In the genomic region with DNA sequence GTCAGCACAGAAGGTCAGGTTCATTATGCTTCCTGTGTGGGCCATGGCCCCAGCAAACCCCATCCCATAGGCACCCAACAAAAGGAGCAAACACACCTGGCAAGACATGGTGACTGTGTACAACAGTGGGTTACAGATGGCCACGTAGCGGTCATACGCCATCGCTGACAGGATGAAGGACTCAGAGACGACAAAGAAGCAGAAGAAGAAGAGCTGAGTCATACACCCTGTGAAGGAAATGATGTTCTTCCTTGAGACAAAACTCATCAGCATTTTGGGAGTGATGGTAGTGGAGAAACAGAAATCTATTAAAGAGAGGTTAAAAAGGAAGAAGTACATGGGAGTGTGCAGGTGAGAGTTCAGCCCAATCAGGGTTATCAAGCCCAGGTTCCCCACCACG, we compare ENCODE assay signal across 1 cellular context.
TF ChIP-seq lines count a peak whose summit lies in the region.

No MANE protein-coding gene starts in this region.

TF ChIP-seq in K562, 482 proteins besides CTCF, POLR2A, EP300 and RAD21 (continued from another document):
- TF ChIP-seq, protein P1, sequence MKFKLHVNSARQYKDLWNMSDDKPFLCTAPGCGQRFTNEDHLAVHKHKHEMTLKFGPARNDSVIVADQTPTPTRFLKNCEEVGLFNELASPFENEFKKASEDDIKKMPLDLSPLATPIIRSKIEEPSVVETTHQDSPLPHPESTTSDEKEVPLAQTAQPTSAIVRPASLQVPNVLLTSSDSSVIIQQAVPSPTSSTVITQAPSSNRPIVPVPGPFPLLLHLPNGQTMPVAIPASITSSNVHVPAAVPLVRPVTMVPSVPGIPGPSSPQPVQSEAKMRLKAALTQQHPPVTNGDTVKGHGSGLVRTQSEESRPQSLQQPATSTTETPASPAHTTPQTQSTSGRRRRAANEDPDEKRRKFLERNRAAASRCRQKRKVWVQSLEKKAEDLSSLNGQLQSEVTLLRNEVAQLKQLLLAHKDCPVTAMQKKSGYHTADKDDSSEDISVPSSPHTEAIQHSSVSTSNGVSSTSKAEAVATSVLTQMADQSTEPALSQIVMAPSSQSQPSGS (CRISPR knock-in tag; IDR thresholded peaks at IDR 0.05): no peak
- TF ChIP-seq TSC22D4 (tag; IDR thresholded peaks at IDR 0.05) (no peak), SMAD2 (IDR thresholded peaks at IDR 0.05; ENCODE audit: low read depth, low read length) (no peak), JUND (IDR thresholded peaks at IDR 0.05; ENCODE audit: borderline replicate concordance, low read depth, low read length) (peak; percentile 17; the same call in 1 of the 2 replicates), JUND (tag; IDR thresholded peaks at IDR 0.05; ENCODE audit: borderline replicate concordance, low read depth, low read length) (no peak), RBFOX2 (IDR thresholded peaks at IDR 0.05; ENCODE audit: low read depth, low read length) (no peak), ZNF561 (CRISPR knock-in tag; conservative IDR thresholded peaks at IDR 0.05) (no peak), HNRNPH1 (optimal IDR thresholded peaks at IDR 0.05; ENCODE audit: low read depth, low read length) (no peak), ZNF644 (tag; IDR thresholded peaks at IDR 0.05; ENCODE audit: low read depth) (no peak), ZNF584 (CRISPR knock-in tag; IDR thresholded peaks at IDR 0.05; ENCODE audit: low read depth) (no peak), XRCC4 (IDR thresholded peaks at IDR 0.05; ENCODE audit: extremely low read depth, insufficient read depth, insufficient read length) (no peak), XRCC5 (IDR thresholded peaks at IDR 0.05; ENCODE audit: low read depth, low read length) (no peak), DIDO1 (tag; IDR thresholded peaks at IDR 0.05; ENCODE audit: low read depth) (no peak), MCM7 (IDR thresholded peaks at IDR 0.05) (no peak), ATF1 (CRISPR knock-in tag; IDR thresholded peaks at IDR 0.05) (no peak), ATF1 (tag; IDR thresholded peaks at IDR 0.05) (no peak), KLF13 (tag; IDR thresholded peaks at IDR 0.05; ENCODE audit: borderline replicate concordance, low read depth) (no peak), TCFL5 (CRISPR knock-in tag; conservative IDR thresholded peaks at IDR 0.05) (no peak), OTX1 (CRISPR knock-in tag; IDR thresholded peaks at IDR 0.05) (no peak)
- TF ChIP-seq, protein P2, sequence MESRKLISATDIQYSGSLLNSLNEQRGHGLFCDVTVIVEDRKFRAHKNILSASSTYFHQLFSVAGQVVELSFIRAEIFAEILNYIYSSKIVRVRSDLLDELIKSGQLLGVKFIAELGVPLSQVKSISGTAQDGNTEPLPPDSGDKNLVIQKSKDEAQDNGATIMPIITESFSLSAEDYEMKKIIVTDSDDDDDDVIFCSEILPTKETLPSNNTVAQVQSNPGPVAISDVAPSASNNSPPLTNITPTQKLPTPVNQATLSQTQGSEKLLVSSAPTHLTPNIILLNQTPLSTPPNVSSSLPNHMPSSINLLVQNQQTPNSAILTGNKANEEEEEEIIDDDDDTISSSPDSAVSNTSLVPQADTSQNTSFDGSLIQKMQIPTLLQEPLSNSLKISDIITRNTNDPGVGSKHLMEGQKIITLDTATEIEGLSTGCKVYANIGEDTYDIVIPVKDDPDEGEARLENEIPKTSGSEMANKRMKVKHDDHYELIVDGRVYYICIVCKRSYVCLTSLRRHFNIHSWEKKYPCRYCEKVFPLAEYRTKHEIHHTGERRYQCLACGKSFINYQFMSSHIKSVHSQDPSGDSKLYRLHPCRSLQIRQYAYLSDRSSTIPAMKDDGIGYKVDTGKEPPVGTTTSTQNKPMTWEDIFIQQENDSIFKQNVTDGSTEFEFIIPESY (CRISPR knock-in tag; IDR thresholded peaks at IDR 0.05): no peak
- TF ChIP-seq, protein P3, sequence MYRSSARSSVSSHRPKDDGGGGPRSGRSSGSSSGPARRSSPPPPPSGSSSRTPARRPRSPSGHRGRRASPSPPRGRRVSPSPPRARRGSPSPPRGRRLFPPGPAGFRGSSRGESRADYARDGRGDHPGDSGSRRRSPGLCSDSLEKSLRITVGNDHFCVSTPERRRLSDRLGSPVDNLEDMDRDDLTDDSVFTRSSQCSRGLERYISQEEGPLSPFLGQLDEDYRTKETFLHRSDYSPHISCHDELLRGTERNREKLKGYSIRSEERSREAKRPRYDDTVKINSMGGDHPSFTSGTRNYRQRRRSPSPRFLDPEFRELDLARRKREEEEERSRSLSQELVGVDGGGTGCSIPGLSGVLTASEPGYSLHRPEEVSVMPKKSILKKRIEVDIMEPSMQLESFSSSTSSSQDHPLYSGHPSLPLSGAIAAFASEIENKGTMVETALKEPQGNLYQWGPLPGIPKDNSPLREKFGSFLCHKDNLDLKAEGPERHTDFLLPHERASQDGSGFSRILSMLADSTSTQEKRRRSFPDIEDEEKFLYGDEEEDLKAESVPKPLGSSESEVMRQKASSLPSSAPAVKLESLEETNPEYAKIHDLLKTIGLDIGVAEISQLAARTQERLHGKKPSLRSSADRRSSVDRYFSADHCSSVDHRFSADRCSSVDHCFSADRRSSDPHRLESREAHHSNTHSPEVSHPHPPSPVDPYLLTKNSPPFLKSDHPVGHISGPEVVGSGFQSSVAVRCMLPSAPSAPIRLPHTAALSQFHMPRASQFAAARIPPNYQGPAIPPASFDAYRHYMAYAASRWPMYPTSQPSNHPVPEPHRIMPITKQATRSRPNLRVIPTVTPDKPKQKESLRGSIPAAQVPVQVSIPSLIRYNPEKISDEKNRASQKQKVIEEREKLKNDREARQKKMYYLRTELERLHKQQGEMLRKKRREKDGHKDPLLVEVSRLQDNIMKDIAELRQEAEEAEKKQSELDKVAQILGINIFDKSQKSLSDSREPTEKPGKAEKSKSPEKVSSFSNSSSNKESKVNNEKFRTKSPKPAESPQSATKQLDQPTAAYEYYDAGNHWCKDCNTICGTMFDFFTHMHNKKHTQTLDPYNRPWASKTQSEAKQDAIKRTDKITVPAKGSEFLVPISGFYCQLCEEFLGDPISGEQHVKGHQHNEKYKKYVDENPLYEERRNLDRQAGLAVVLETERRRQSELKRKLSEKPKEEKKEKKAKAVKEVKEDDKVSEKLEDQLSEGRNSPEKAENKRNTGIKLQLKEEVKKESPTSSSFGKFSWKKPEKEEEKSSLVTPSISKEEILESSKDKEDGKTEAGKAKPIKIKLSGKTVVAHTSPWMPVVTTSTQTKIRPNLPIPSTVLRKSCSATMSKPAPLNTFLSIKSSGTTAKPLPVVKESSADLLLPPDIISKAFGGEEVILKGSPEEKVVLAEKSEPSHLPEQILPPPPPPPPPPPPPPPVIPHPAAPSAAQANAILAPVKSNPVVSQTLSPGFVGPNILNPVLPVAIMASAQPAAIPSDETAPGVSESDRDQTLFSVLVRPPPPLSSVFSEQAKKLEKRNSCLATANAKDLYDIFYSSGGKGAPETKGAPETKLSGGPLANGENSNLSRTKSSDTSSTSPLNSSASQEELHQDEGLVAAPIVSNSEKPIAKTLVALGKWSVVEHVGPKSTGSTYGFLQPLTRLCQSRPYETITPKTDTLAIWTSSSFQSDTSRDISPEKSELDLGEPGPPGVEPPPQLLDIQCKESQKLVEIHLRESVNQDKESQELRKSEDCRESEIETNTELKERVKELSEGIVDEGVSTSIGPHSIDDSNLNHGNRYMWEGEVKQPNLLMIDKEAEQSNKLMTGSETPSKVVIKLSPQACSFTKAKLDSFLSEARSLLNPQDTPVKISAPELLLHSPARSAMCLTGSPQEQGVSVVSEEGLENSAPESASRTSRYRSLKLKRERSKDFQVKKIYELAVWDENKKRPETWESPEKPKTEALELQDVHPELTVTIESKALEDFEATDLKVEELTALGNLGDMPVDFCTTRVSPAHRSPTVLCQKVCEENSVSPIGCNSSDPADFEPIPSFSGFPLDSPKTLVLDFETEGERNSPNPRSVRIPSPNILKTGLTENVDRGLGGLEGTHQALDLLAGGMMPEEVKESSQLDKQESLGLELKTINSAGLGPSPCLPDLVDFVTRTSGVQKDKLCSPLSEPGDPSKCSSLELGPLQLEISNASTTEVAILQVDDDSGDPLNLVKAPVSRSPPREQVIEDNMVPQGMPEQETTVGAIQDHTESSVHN (IDR thresholded peaks at IDR 0.05; ENCODE audit: borderline replicate concordance in 1 of 2, low read depth in 1 of 2): no peak
- TF ChIP-seq, protein P4, sequence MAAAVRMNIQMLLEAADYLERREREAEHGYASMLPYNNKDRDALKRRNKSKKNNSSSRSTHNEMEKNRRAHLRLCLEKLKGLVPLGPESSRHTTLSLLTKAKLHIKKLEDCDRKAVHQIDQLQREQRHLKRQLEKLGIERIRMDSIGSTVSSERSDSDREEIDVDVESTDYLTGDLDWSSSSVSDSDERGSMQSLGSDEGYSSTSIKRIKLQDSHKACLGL (CRISPR knock-in tag; IDR thresholded peaks at IDR 0.05; ENCODE audit: borderline replicate concordance, poor library complexity, severe bottlenecking): no peak
